ENCODE assay signal across 9 cellular contexts in genomic region chr2:119264781-119265692, GRCh38. TPM values are rescaled to one million over a fixed set of nuclear protein-coding genes. Genes with fewer than 3 reads are reported as not detected.
A peak's percentile ranks its signal among the peaks of the same experiment; 100 is the strongest.
DNase-seq lines count a peak whose midpoint lies in the region; ATAC-seq, FAIRE-seq and TF ChIP-seq lines count a peak whose summit lies in the region.
"Had no signal": no experiment of that assay in that cellular context is flagged by ENCODE, and none has a peak within 500 bp of the region (broad histone marks: within the 10 kb centered on the region; RNA-seq: fewer than 3 reads in every experiment).

No MANE protein-coding gene starts in this region.

- H3K9me3 ChIP-seq in PC-3 (ENCODE audit: low read length) (no peaks in the 10 kb centered on the region), body of pancreas (no peaks in the 10 kb centered on the region)

- ATAC-seq in PC-3 (peak; percentile 98), body of pancreas (peak; percentile 87)
- ATAC-seq in stimulated activated naive CD8-positive, alpha-beta T cell treated with anti-CD3 and anti-CD28 coated beads, Interleukin-15, amount 100 ng/mL, for 72 hours: peak; percentile 84

- no peak overlapping the region for H3K4me3 Mint-ChIP-seq in stimulated activated naive CD8-positive, alpha-beta T cell treated with anti-CD3 and anti-CD28 coated beads, Interleukin-15, amount 100 ng/mL, for 72 hours

- H3K27me3 ChIP-seq in PC-3 (ENCODE audit: low read length) (no peaks in the 10 kb centered on the region), body of pancreas (no peaks in the 10 kb centered on the region)

- WGBS in body of pancreas, 2 donors: 42 to 52% methylated on average over 10 to 13 of the region's 13 CpGs

- H3K4me1 ChIP-seq in PC-3 (ENCODE audit: insufficient read depth, low read length): no peaks in the 10 kb centered on the region
- no peaks in the 10 kb centered on the region for H3K4me1 ChIP-seq in body of pancreas

- H3K4me3 ChIP-seq in PC-3 (ENCODE audit: low read length) (no peak overlapping the region), body of pancreas (no peak overlapping the region)

- H3K27me3 Mint-ChIP-seq in stimulated activated naive CD8-positive, alpha-beta T cell treated with anti-CD3 and anti-CD28 coated beads, Interleukin-15, amount 100 ng/mL, for 72 hours: no peaks in the 10 kb centered on the region

- no peak overlapping the region for H2AFZ ChIP-seq in PC-3 (ENCODE audit: low read length)

- no peaks in the 10 kb centered on the region for H3K9me2 ChIP-seq in PC-3 (replicated peaks; ENCODE audit: low read length)

- peak; percentile 65 for DNase-seq in activated CD8-positive, alpha-beta memory T cell treated with anti-CD3 and anti-CD28 coated beads for 24 hours
- no peak for DNase-seq in activated CD8-positive, alpha-beta memory T cell treated with anti-CD3 and anti-CD28 coated beads, Interleukin-2, amount 50 U/mL, for 4 hours
- peak; percentile 50 for DNase-seq in H54 (ENCODE audit: insufficient read length, low spot score)
- DNase-seq in KBM-7: peak; percentile 79
- peak; percentile 62 for DNase-seq in PC-3
- peak; percentile 55 to 66 (median 60) for DNase-seq in body of pancreas
- DNase-seq in left kidney (ENCODE audit: low read depth, low spot score): peak; percentile 69
- peak; percentile 33 to 37 for DNase-seq in stimulated activated naive CD8-positive, alpha-beta T cell treated with anti-CD3 and anti-CD28 coated beads, Interleukin-15, amount 100 ng/mL, for 72 hours

- no peaks in the 10 kb centered on the region; the same call in 1 of the 2 replicates for H3K36me3 ChIP-seq in PC-3 (ENCODE audit: low read depth, low read length)
- no peaks in the 10 kb centered on the region for H3K36me3 ChIP-seq in body of pancreas (replicated peaks in 1 of 2; ENCODE audit: insufficient read depth in 1 of 2, low read depth in 2 of 2)

- TF ChIP-seq CTCF in PC-3 (conservative IDR thresholded peaks at IDR 0.05; ENCODE audit: low read depth, low read length) (peak; percentile 85), body of pancreas (IDR thresholded peaks at IDR 0.05) (peak; percentile 53 to 81 (median 75))

- H3K4me2 ChIP-seq in PC-3 (ENCODE audit: low read length): no peak overlapping the region

- POLR2A ChIA-PET in PC-3 (lab: Charles Lee; ENCODE audit: unreplicated experiment): no interaction called here

- H3K9me3 Mint-ChIP-seq in stimulated activated naive CD8-positive, alpha-beta T cell treated with anti-CD3 and anti-CD28 coated beads, Interleukin-15, amount 100 ng/mL, for 72 hours: no peaks in the 10 kb centered on the region

- H3K79me2 ChIP-seq in PC-3 (ENCODE audit: low read length): no peaks in the 10 kb centered on the region

- H3K9ac ChIP-seq in PC-3 (ENCODE audit: low read length): no peak overlapping the region

- no peaks in the 10 kb centered on the region for H3F3A ChIP-seq in PC-3 (ENCODE audit: low read length, unreplicated experiment)

- H3K27ac ChIP-seq in PC-3 (ENCODE audit: low read length) (no peak overlapping the region), body of pancreas (no peak overlapping the region)

- H3K4me1 Mint-ChIP-seq in stimulated activated naive CD8-positive, alpha-beta T cell treated with anti-CD3 and anti-CD28 coated beads, Interleukin-15, amount 100 ng/mL, for 72 hours: no peaks in the 10 kb centered on the region

- no TSS peak for BruUV-seq in PC-3 (replicated peaks; lab: Mats Ljungman, UMichigan)

- TF ChIP-seq POLR2A in H54 (IDR thresholded peaks at IDR 0.05; ENCODE audit: low read depth, low read length): no peak
- TF ChIP-seq POLR2A in body of pancreas (IDR thresholded peaks at IDR 0.05): no peak

- in situ Hi-C loops in KBM-7 (cut with MboI; ENCODE audit: low pct_unique_long_range_greater_than_20kb, low sequenced_read_pairs): no loop called here

- no peaks in the 10 kb centered on the region for H4K20me1 ChIP-seq in PC-3 (ENCODE audit: low read length)

- intact Hi-C loops in PC-3 (cut with micrococcal nuclease) (loop anchor here (1.0 to 5.0 kb wide), 2 partner anchors 43 to 237 kb away; partner anchors contain the start of gene STEAP3), body of pancreas (cut with DNase I) (loop anchor here (10.0 kb wide), 1 partner anchor 250 kb away; no protein-coding TSS in a partner anchor)

- no peak overlapping the region for H3K27ac Mint-ChIP-seq in stimulated activated naive CD8-positive, alpha-beta T cell treated with anti-CD3 and anti-CD28 coated beads, Interleukin-15, amount 100 ng/mL, for 72 hours

- no peak for FAIRE-seq in H54 (lab: Jason Lieb, UNC)
- FAIRE-seq: G401.6 had no signal

- CTCF ChIA-PET in PC-3 (lab: Charles Lee): interaction anchor here (1.0 kb wide), 1 partner anchor 384 kb away, joined by 4 read pairs; no protein-coding TSS in a partner anchor

RNA-seq across cellular contexts. Expression of gene STEAP3, which starts 41.4 kb away (rescaled TPM):
- total RNA-seq in PC-3 (2014; rRNA removed): 24.6 and 27.3 TPM in 2 replicates
- 10 to 100 TPM; 18.9 to 25.4 TPM for total RNA-seq in body of pancreas
